Comparison of ENCODE assay signal across 8 cellular contexts in the genomic region with DNA sequence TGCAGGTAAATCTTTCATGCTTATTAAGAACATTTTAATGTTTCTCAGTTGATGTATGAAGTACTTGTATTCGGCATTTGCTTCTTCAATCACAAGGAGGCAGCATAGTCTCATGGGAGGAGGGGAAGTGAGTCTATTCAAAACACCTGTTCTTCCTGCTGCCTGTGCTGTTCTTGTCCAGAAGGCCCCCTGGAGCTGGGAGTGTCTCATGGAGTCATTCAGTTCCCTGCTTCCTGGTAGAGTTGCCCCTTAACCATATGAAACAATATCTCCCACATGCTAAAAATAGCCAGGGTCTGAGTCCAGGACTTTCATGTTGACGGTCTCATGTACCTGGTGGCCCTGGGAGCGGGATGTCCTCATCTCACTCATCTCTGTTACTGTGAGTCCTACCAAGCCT. TPM values are rescaled to one million over a fixed set of nuclear protein-coding genes. Genes with fewer than 3 reads are reported as not detected.
A peak's percentile ranks its signal among the peaks of the same experiment; 100 is the strongest.
DNase-seq lines count a peak whose midpoint lies in the region; ATAC-seq and TF ChIP-seq lines count a peak whose summit lies in the region.

No MANE protein-coding gene starts in this region.

- no peaks in the 10 kb centered on the region for H3K36me3 ChIP-seq in OCI-LY3 (replicated peaks; ENCODE audit: low read depth, low read length)
- H3K36me3 ChIP-seq in smooth muscle cell (ENCODE audit: low read depth): no peaks in the 10 kb centered on the region
- H3K36me3 ChIP-seq in ascending aorta: no peaks in the 10 kb centered on the region

- peak overlapping the region; percentile 32; the same call in 1 of the 2 replicates for H3K9ac ChIP-seq in OCI-LY3 (ENCODE audit: low read length)
- H3K9ac ChIP-seq in smooth muscle cell (ENCODE audit: low read depth): no peak overlapping the region

- ATAC-seq in esophagus mucosa (peak; percentile 74), HG03135 (IDR thresholded peaks at IDR 0.05; ENCODE audit: unreplicated experiment) (no peak)

- no peaks in the 10 kb centered on the region for H3K79me2 ChIP-seq in OCI-LY3 (ENCODE audit: low read length)
- H3K79me2 ChIP-seq in smooth muscle cell (ENCODE audit: low read depth): no peaks in the 10 kb centered on the region

- H3K9me3 ChIP-seq in OCI-LY3 (ENCODE audit: insufficient read depth, low read length): no peaks in the 10 kb centered on the region
- H3K9me3 ChIP-seq in smooth muscle cell (replicated peaks; ENCODE audit: low read depth): no peaks in the 10 kb centered on the region
- no peaks in the 10 kb centered on the region for H3K9me3 ChIP-seq in ascending aorta

- no peak overlapping the region for H3K4me3 ChIP-seq in Jurkat, Clone E6-1 (ENCODE audit: low read length)
- H3K4me3 ChIP-seq in OCI-LY3 (ENCODE audit: low read length) (no peak overlapping the region; the same call in 1 of the 2 replicates), smooth muscle cell (no peak overlapping the region), ascending aorta (no peak overlapping the region)

- H3K27me3 ChIP-seq in OCI-LY3 (ENCODE audit: low read depth, low read length) (no peaks in the 10 kb centered on the region), smooth muscle cell (ENCODE audit: low read depth) (no peaks in the 10 kb centered on the region), ascending aorta (no peaks in the 10 kb centered on the region)

- H3K4me1 ChIP-seq in OCI-LY3 (ENCODE audit: low read length) (peaks cover 4% of the 10 kb centered on the region), smooth muscle cell (ENCODE audit: low read depth) (no peaks in the 10 kb centered on the region), ascending aorta (no peaks in the 10 kb centered on the region)

- H3K4me2 ChIP-seq in OCI-LY3 (ENCODE audit: low read length): peak overlapping the region; percentile 35
- H3K4me2 ChIP-seq in smooth muscle cell: no peak overlapping the region

- H2AFZ ChIP-seq in OCI-LY3 (ENCODE audit: low read depth, low read length): peak overlapping the region; percentile 85; the same call in 1 of the 2 replicates
- H2AFZ ChIP-seq in smooth muscle cell (ENCODE audit: low read depth): no peak overlapping the region

- TF ChIP-seq CTCF in OCI-LY3 (IDR thresholded peaks at IDR 0.05; ENCODE audit: low read depth, low read length) (peak; percentile 75), smooth muscle cell (IDR thresholded peaks at IDR 0.05; ENCODE audit: borderline replicate concordance, insufficient read depth, poor library complexity, severe bottlenecking) (peak; percentile 3), ascending aorta (IDR thresholded peaks at IDR 0.05) (no peak)

- DNase-seq in NCI-H1417 (lab: John Stamatoyannopoulos, UW) (peak; percentile 48 to 80 (median 74)), NCI-H1417 treated with DMSO at 0.1 percent for 48 hours (lab: John Stamatoyannopoulos, UW) (no peak), smooth muscle cell (lab: John Stamatoyannopoulos, UW; ENCODE audit: unreplicated experiment) (no peak), ascending aorta (ENCODE audit: low spot score in 2 of 2) (no peak)
- peak; percentile 49 for DNase-seq in Jurkat, Clone E6-1 (ENCODE audit: low read depth, low spot score)

- H3K27ac ChIP-seq in OCI-LY3 (ENCODE audit: low read length) (no peak overlapping the region), smooth muscle cell (ENCODE audit: low read depth) (no peak overlapping the region), ascending aorta (no peak overlapping the region)

- 89% methylated on average over 3 of the region's 3 CpGs for whole genome bisulfite sequencing in smooth muscle cell (ENCODE audit: low lambda C conversion rate)

- intact Hi-C loops in ascending aorta (cut with DNase I): no loop called here

- H4K20me1 ChIP-seq in OCI-LY3 (ENCODE audit: insufficient read depth, low read length): no peaks in the 10 kb centered on the region
- no peaks in the 10 kb centered on the region for H4K20me1 ChIP-seq in smooth muscle cell (ENCODE audit: low read depth)

- H3F3A ChIP-seq in smooth muscle cell (ENCODE audit: low read depth): no peaks in the 10 kb centered on the region

RNA-seq across cellular contexts. Expression of a gene that starts 15.5 kb away (rescaled TPM):
- polyA plus RNA-seq in Jurkat, Clone E6-1 (2012; ENCODE audit: insufficient read depth, insufficient read length): 44.6 TPM
- 35.7 TPM for total RNA-seq in esophagus mucosa
- 47.5 and 58.2 TPM in 2 replicates for total RNA-seq in smooth muscle cell
- 33.4 and 42.5 TPM in 2 replicates for polyA plus RNA-seq in smooth muscle cell
- total RNA-seq in ascending aorta: 62.3 TPM

RNA-seq across cellular contexts. Expression of a gene that starts 25.1 kb away (rescaled TPM):
- not detected for polyA plus RNA-seq in Jurkat, Clone E6-1 (2012; ENCODE audit: insufficient read depth, insufficient read length)
- total RNA-seq in esophagus mucosa (3.5 TPM), smooth muscle cell (2.2 TPM in 1 of 2 replicates, not detected in the other), ascending aorta (236 TPM)
- 0.39 TPM in 1 of 2 replicates, not detected in the other for polyA plus RNA-seq in smooth muscle cell

Comparison
In these comparisons a context has a peak if more than half of its experiments do, and no peak if none do; other contexts are left out.
1. DNase-seq: peak in NCI-H1417 (3 of 3) and Jurkat, Clone E6-1 (single experiment); none in NCI-H1417 treated with DMSO at 0.1 percent for 48 hours (single experiment), smooth muscle cell (single experiment) and ascending aorta (0 of 2).
2. CTCF ChIP-seq: peak in OCI-LY3 (single experiment) and smooth muscle cell (single experiment); none in ascending aorta (0 of 3).
3. RNA of a gene that starts 25.1 kb away (total RNA-seq): 236 TPM in ascending aorta (single experiment); 3.5 TPM in esophagus mucosa (single experiment) and 2.2 TPM in smooth muscle cell; every median in the first group is over 10 times any median in the second.